In the genomic region with DNA sequence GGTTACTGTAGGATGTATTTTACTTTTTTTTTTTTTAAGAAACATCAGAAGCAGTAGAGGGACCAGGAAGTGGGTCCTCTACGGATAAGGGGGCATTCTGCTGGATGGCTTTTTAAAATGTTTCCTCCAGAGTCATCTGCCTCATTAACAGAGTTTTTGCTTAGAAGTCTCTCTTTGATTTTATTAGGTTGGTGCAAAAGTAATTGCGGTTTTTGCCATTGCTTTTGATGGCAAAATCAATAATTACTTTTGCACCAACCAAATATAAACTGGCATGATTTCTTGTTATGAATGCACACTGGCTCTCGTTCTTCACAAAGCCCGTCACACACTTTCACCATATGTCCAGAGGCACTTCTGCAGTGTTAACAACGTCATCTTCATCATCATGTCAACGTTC, we compare ENCODE assay signal across 1 cellular context.
A peak's percentile ranks its signal among the peaks of the same experiment; 100 is the strongest.
TF ChIP-seq lines count a peak whose summit lies in the region.

No MANE protein-coding gene starts in this region.

TF ChIP-seq in HepG2, 621 proteins besides CTCF, POLR2A, EP300 and RAD21 (continued from another document):
- TF ChIP-seq, protein P1, sequence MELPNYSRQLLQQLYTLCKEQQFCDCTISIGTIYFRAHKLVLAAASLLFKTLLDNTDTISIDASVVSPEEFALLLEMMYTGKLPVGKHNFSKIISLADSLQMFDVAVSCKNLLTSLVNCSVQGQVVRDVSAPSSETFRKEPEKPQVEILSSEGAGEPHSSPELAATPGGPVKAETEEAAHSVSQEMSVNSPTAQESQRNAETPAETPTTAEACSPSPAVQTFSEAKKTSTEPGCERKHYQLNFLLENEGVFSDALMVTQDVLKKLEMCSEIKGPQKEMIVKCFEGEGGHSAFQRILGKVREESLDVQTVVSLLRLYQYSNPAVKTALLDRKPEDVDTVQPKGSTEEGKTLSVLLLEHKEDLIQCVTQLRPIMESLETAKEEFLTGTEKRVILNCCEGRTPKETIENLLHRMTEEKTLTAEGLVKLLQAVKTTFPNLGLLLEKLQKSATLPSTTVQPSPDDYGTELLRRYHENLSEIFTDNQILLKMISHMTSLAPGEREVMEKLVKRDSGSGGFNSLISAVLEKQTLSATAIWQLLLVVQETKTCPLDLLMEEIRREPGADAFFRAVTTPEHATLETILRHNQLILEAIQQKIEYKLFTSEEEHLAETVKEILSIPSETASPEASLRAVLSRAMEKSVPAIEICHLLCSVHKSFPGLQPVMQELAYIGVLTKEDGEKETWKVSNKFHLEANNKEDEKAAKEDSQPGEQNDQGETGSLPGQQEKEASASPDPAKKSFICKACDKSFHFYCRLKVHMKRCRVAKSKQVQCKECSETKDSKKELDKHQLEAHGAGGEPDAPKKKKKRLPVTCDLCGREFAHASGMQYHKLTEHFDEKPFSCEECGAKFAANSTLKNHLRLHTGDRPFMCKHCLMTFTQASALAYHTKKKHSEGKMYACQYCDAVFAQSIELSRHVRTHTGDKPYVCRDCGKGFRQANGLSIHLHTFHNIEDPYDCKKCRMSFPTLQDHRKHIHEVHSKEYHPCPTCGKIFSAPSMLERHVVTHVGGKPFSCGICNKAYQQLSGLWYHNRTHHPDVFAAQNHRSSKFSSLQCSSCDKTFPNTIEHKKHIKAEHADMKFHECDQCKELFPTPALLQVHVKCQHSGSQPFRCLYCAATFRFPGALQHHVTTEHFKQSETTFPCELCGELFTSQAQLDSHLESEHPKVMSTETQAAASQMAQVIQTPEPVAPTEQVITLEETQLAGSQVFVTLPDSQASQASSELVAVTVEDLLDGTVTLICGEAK (IDR thresholded peaks at IDR 0.05): peak; percentile 90
- TF ChIP-seq, protein P1 (CRISPR knock-in tag; IDR thresholded peaks at IDR 0.05): no peak
